ENCODE assay signal across 10 cellular contexts in the genomic region with DNA sequence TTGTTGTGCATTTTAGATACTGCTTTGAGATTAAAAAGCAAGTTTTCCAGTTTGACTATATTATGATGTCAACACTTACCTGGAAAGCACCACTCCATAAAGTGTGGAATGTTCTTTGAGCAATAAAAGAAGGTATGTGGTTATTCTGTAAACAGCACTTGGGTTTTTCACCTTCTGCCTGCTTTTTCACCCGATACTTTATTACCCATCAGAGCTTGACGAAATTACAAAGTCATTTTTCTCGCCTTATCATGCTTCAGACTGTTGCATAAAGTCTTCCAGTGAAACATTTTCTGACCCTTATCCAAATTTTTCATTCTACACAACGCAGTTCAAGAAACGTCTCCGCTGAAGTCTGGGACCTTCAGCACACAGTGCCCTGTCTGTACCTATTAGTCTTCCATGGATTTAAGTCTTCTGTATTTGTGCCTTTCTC. TPM values are rescaled to one million over a fixed set of nuclear protein-coding genes. Genes with fewer than 3 reads are reported as not detected.
A peak's percentile ranks its signal among the peaks of the same experiment; 100 is the strongest.
DNase-seq lines count a peak whose midpoint lies in the region; ATAC-seq and TF ChIP-seq lines count a peak whose summit lies in the region.
"Had no signal": no experiment of that assay in that cellular context is flagged by ENCODE, and none has a peak within 500 bp of the region (broad histone marks: within the 10 kb centered on the region; RNA-seq: fewer than 3 reads in every experiment).

No MANE protein-coding gene starts in this region.

- H3K27me3 Mint-ChIP-seq in activated naive CD4-positive, alpha-beta T cell treated with anti-CD3 and anti-CD28 coated beads, Interleukin-2, amount 10 ng/mL, durations not matched to agents 7 days and 5 days, result no peaks in the 10 kb centered on the region
- no peaks in the 10 kb centered on the region for H3K27me3 Mint-ChIP-seq in activated naive CD8-positive, alpha-beta T cell treated with anti-CD3 and anti-CD28 coated beads, Interleukin-2, amount 10 ng/mL, durations not matched to agents 7 days and 5 days

- no peak for TF ChIP-seq POLR2A in transverse colon (IDR thresholded peaks at IDR 0.05)

- peaks cover 4% of the 10 kb centered on the region for H3K36me3 ChIP-seq in lower lobe of right lung
- H3K36me3 ChIP-seq in transverse colon, result no peaks in the 10 kb centered on the region

- TF ChIP-seq CTCF in lower lobe of right lung (IDR thresholded peaks at IDR 0.05) (no peak), transverse colon (IDR thresholded peaks at IDR 0.05) (no peak)

- H3K9me3 Mint-ChIP-seq in activated naive CD4-positive, alpha-beta T cell treated with anti-CD3 and anti-CD28 coated beads, Interleukin-2, amount 10 ng/mL, durations not matched to agents 7 days and 5 days, result no peaks in the 10 kb centered on the region
- H3K9me3 Mint-ChIP-seq in activated naive CD8-positive, alpha-beta T cell treated with anti-CD3 and anti-CD28 coated beads, Interleukin-2, amount 10 ng/mL, durations not matched to agents 7 days and 5 days, result no peaks in the 10 kb centered on the region

- H3K36me3 Mint-ChIP-seq in activated naive CD4-positive, alpha-beta T cell treated with anti-CD3 and anti-CD28 coated beads, Interleukin-2, amount 10 ng/mL, durations not matched to agents 7 days and 5 days, result peaks cover 64% of the 10 kb centered on the region
- H3K36me3 Mint-ChIP-seq in activated naive CD8-positive, alpha-beta T cell treated with anti-CD3 and anti-CD28 coated beads, Interleukin-2, amount 10 ng/mL, durations not matched to agents 7 days and 5 days, result peaks cover 33% of the 10 kb centered on the region

- H3K4me3 Mint-ChIP-seq in activated naive CD4-positive, alpha-beta T cell treated with anti-CD3 and anti-CD28 coated beads, Interleukin-2, amount 10 ng/mL, durations not matched to agents 7 days and 5 days, result no peak overlapping the region
- peak overlapping the region; percentile 14 for H3K4me3 Mint-ChIP-seq in activated naive CD8-positive, alpha-beta T cell treated with anti-CD3 and anti-CD28 coated beads, Interleukin-2, amount 10 ng/mL, durations not matched to agents 7 days and 5 days

- TF ChIP-seq EP300 in transverse colon (IDR thresholded peaks at IDR 0.05; ENCODE audit: low read depth), result peak; percentile 11

- CTCF ChIA-PET in activated naive CD4-positive, alpha-beta T cell treated with anti-CD3 and anti-CD28 coated beads, Interleukin-2, amount 10 ng/mL, durations not matched to agents 7 days and 5 days (lab: Charles Lee), result no interaction called here

- intact Hi-C loops in lower lobe of right lung (cut with DNase I) (no loop called here), transverse colon (cut with DNase I; ENCODE audit: low total_unique reads) (no loop called here)

- H3K9me3 ChIP-seq in lower lobe of right lung, result no peaks in the 10 kb centered on the region
- no peaks in the 10 kb centered on the region for H3K9me3 ChIP-seq in transverse colon

- 21 to 47% methylated on average over 5 to 6 of the region's 6 CpGs for WGBS in transverse colon (ENCODE audit: low coverage in 1 of 2), 2 donors

- H3K27me3 ChIP-seq in lower lobe of right lung (ENCODE audit: low read depth) (no peaks in the 10 kb centered on the region), transverse colon (no peaks in the 10 kb centered on the region)

- H3K27ac Mint-ChIP-seq in activated naive CD4-positive, alpha-beta T cell treated with anti-CD3 and anti-CD28 coated beads, Interleukin-2, amount 10 ng/mL, durations not matched to agents 7 days and 5 days, result peak overlapping the region; percentile 9
- peak overlapping the region; percentile 35 for H3K27ac Mint-ChIP-seq in activated naive CD8-positive, alpha-beta T cell treated with anti-CD3 and anti-CD28 coated beads, Interleukin-2, amount 10 ng/mL, durations not matched to agents 7 days and 5 days

- no peak for ATAC-seq in activated naive CD8-positive, alpha-beta T cell treated with anti-CD3 and anti-CD28 coated beads, Interleukin-2, amount 10 ng/mL, durations not matched to agents 7 days and 5 days (ENCODE audit: low read depth)
- ATAC-seq in lower lobe of right lung, result peak; percentile 86 to 95
- ATAC-seq in HG03354 (IDR thresholded peaks at IDR 0.05; ENCODE audit: poor library complexity, severe bottlenecking, unreplicated experiment), result no peak
- ATAC-seq: HCT116 had no signal

- H3K4me1 ChIP-seq in lower lobe of right lung (peaks cover 70% of the 10 kb centered on the region), transverse colon (peaks cover 35 to 69% (median 58%) of the 10 kb centered on the region in 4 donors)

- POLR2A ChIA-PET in activated naive CD8-positive, alpha-beta T cell treated with anti-CD3 and anti-CD28 coated beads, Interleukin-2, amount 10 ng/mL, durations not matched to agents 7 days and 5 days (lab: Charles Lee), result interaction anchor here (3.9 kb wide), 1 partner anchor 24 kb away, joined by 12 read pairs; no protein-coding TSS in a partner anchor

- no peak overlapping the region for H3K4me3 ChIP-seq in lower lobe of right lung
- H3K4me3 ChIP-seq in transverse colon, result no peak overlapping the region

- peaks cover 65% of the 10 kb centered on the region for H3K4me1 Mint-ChIP-seq in activated naive CD4-positive, alpha-beta T cell treated with anti-CD3 and anti-CD28 coated beads, Interleukin-2, amount 10 ng/mL, durations not matched to agents 7 days and 5 days
- peaks cover 59% of the 10 kb centered on the region for H3K4me1 Mint-ChIP-seq in activated naive CD8-positive, alpha-beta T cell treated with anti-CD3 and anti-CD28 coated beads, Interleukin-2, amount 10 ng/mL, durations not matched to agents 7 days and 5 days

- in situ Hi-C loops in transverse colon (cut with MboI; ENCODE audit: low pct_ligation_motif_present in 1 of 4, low pct_unique_long_range_greater_than_20kb in 1 of 4, low sequenced_read_pairs in 3 of 4), result no loop called here

- DNase-seq in activated naive CD4-positive, alpha-beta T cell treated with anti-CD3 and anti-CD28 coated beads, Interleukin-2, amount 10 ng/mL, durations not matched to agents 7 days and 5 days, result no peak
- no peak for DNase-seq in activated naive CD4-positive, alpha-beta T cell treated with Interleukin-2 at 50 U/mL for 16 hours
- no peak for DNase-seq in activated naive CD8-positive, alpha-beta T cell treated with anti-CD3 and anti-CD28 coated beads, Interleukin-2, amount 10 ng/mL, durations not matched to agents 7 days and 5 days
- DNase-seq in lower lobe of right lung (no peak), transverse colon (no peak), amniotic stem cell (lab: John Stamatoyannopoulos, UW) (no peak), foreskin melanocyte (no peak)
- DNase-seq: effector CD4-positive, alpha-beta T cell had no signal

- H3K27ac ChIP-seq in lower lobe of right lung (peak overlapping the region; percentile 70), transverse colon (peak overlapping the region; percentile 78 to 87 (median 85))

RNA-seq across cellular contexts. Expression of a gene that starts 25.2 kb away (rescaled TPM):
- total RNA-seq in activated naive CD8-positive, alpha-beta T cell treated with anti-CD3 and anti-CD28 coated beads, Interleukin-2, amount 10 ng/mL, durations not matched to agents 7 days and 5 days, result 100 to 1,000 TPM; 138 to 143 TPM
- total RNA-seq in lower lobe of right lung (78.7 TPM), transverse colon (100 to 1,000 TPM in 3 of 4 donors, 10 to 100 TPM in 1; 67.3 to 137 (median 123) TPM)

Comparison
In these comparisons a context has a peak if more than half of its experiments do, and no peak if none do; other contexts are left out.
1. ATAC-seq: peak in lower lobe of right lung (2 of 2); none in activated naive CD8-positive, alpha-beta T cell treated with anti-CD3 and anti-CD28 coated beads, Interleukin-2, amount 10 ng/mL, durations not matched to agents 7 days and 5 days (single experiment) and HG03354 (single experiment).